1 cellular context compared by ENCODE assay signal in the genomic region with DNA sequence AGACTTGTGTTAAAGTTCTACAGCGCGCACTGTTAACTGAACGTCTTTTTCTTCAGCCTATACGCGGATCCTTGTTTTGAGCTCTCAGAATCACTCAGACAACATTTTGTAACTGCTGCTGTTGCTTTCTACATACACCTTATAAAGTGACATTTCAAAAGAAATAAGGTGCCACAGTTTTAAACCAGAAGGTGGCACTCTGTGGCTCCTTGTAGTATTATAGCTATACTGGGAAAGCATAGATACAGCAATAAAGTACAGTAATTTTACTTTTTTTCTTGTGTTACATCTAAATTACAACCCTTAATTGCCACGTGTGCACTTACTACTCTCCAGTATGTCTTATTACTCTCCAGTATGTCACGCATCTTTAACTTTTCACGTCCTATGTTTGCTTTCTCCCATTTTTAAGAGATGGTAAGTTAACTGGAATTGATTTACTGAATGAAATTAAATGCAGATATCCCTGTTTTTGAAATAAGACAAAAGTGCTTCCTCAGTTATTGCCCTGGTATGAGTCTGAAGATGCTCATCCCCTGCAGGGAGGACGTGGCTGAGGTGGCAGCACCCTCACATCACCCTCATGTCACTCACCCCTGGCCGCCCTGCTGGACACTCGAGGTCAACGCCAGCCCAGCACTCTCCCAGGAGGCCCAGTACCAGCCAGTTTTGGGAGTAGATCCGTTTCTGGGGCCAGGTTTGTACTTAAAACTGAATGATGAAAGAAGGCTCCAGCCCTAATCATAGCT.
TF ChIP-seq lines count a peak whose summit lies in the region.

No MANE protein-coding gene starts in this region.

TF ChIP-seq in K562, 482 proteins besides CTCF, POLR2A, EP300 and RAD21 (continued from another document and continues in another):
- TF ChIP-seq, protein P1, sequence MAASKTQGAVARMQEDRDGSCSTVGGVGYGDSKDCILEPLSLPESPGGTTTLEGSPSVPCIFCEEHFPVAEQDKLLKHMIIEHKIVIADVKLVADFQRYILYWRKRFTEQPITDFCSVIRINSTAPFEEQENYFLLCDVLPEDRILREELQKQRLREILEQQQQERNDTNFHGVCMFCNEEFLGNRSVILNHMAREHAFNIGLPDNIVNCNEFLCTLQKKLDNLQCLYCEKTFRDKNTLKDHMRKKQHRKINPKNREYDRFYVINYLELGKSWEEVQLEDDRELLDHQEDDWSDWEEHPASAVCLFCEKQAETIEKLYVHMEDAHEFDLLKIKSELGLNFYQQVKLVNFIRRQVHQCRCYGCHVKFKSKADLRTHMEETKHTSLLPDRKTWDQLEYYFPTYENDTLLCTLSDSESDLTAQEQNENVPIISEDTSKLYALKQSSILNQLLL (CRISPR knock-in tag; IDR thresholded peaks at IDR 0.05; ENCODE audit: borderline replicate concordance), result no peak
- no peak for TF ChIP-seq TBL1XR1 (IDR thresholded peaks at IDR 0.05; ENCODE audit: low read length in 2 of 2)
- TF ChIP-seq CHD1 (IDR thresholded peaks at IDR 0.05; ENCODE audit: low read length), result no peak
- TF ChIP-seq, protein P2, sequence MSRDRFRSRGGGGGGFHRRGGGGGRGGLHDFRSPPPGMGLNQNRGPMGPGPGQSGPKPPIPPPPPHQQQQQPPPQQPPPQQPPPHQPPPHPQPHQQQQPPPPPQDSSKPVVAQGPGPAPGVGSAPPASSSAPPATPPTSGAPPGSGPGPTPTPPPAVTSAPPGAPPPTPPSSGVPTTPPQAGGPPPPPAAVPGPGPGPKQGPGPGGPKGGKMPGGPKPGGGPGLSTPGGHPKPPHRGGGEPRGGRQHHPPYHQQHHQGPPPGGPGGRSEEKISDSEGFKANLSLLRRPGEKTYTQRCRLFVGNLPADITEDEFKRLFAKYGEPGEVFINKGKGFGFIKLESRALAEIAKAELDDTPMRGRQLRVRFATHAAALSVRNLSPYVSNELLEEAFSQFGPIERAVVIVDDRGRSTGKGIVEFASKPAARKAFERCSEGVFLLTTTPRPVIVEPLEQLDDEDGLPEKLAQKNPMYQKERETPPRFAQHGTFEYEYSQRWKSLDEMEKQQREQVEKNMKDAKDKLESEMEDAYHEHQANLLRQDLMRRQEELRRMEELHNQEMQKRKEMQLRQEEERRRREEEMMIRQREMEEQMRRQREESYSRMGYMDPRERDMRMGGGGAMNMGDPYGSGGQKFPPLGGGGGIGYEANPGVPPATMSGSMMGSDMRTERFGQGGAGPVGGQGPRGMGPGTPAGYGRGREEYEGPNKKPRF (IDR thresholded peaks at IDR 0.05; ENCODE audit: low read depth, low read length), result no peak
- TF ChIP-seq CHD2 (IDR thresholded peaks at IDR 0.05; ENCODE audit: low read depth, low read length), result no peak
- TF ChIP-seq MBD2 (IDR thresholded peaks at IDR 0.05; ENCODE audit: borderline replicate concordance, low read depth), result no peak
- no peak for TF ChIP-seq FOXP1 (CRISPR knock-in tag; IDR thresholded peaks at IDR 0.05)
- no peak for TF ChIP-seq ZKSCAN8 (CRISPR knock-in tag; IDR thresholded peaks at IDR 0.05)
- TF ChIP-seq, protein P3, sequence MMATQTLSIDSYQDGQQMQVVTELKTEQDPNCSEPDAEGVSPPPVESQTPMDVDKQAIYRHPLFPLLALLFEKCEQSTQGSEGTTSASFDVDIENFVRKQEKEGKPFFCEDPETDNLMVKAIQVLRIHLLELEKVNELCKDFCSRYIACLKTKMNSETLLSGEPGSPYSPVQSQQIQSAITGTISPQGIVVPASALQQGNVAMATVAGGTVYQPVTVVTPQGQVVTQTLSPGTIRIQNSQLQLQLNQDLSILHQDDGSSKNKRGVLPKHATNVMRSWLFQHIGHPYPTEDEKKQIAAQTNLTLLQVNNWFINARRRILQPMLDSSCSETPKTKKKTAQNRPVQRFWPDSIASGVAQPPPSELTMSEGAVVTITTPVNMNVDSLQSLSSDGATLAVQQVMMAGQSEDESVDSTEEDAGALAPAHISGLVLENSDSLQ (IDR thresholded peaks at IDR 0.05), result peak; percentile 78
- no peak for TF ChIP-seq ZNF23 (CRISPR knock-in tag; IDR thresholded peaks at IDR 0.05)
- TF ChIP-seq, protein P4, sequence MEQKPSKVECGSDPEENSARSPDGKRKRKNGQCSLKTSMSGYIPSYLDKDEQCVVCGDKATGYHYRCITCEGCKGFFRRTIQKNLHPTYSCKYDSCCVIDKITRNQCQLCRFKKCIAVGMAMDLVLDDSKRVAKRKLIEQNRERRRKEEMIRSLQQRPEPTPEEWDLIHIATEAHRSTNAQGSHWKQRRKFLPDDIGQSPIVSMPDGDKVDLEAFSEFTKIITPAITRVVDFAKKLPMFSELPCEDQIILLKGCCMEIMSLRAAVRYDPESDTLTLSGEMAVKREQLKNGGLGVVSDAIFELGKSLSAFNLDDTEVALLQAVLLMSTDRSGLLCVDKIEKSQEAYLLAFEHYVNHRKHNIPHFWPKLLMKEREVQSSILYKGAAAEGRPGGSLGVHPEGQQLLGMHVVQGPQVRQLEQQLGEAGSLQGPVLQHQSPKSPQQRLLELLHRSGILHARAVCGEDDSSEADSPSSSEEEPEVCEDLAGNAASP (IDR thresholded peaks at IDR 0.05), result no peak
- TF ChIP-seq, protein P5, sequence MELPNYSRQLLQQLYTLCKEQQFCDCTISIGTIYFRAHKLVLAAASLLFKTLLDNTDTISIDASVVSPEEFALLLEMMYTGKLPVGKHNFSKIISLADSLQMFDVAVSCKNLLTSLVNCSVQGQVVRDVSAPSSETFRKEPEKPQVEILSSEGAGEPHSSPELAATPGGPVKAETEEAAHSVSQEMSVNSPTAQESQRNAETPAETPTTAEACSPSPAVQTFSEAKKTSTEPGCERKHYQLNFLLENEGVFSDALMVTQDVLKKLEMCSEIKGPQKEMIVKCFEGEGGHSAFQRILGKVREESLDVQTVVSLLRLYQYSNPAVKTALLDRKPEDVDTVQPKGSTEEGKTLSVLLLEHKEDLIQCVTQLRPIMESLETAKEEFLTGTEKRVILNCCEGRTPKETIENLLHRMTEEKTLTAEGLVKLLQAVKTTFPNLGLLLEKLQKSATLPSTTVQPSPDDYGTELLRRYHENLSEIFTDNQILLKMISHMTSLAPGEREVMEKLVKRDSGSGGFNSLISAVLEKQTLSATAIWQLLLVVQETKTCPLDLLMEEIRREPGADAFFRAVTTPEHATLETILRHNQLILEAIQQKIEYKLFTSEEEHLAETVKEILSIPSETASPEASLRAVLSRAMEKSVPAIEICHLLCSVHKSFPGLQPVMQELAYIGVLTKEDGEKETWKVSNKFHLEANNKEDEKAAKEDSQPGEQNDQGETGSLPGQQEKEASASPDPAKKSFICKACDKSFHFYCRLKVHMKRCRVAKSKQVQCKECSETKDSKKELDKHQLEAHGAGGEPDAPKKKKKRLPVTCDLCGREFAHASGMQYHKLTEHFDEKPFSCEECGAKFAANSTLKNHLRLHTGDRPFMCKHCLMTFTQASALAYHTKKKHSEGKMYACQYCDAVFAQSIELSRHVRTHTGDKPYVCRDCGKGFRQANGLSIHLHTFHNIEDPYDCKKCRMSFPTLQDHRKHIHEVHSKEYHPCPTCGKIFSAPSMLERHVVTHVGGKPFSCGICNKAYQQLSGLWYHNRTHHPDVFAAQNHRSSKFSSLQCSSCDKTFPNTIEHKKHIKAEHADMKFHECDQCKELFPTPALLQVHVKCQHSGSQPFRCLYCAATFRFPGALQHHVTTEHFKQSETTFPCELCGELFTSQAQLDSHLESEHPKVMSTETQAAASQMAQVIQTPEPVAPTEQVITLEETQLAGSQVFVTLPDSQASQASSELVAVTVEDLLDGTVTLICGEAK (IDR thresholded peaks at IDR 0.05), result no peak
- TF ChIP-seq, protein P5 (CRISPR knock-in tag; IDR thresholded peaks at IDR 0.05), result no peak
- TF ChIP-seq, protein P6, sequence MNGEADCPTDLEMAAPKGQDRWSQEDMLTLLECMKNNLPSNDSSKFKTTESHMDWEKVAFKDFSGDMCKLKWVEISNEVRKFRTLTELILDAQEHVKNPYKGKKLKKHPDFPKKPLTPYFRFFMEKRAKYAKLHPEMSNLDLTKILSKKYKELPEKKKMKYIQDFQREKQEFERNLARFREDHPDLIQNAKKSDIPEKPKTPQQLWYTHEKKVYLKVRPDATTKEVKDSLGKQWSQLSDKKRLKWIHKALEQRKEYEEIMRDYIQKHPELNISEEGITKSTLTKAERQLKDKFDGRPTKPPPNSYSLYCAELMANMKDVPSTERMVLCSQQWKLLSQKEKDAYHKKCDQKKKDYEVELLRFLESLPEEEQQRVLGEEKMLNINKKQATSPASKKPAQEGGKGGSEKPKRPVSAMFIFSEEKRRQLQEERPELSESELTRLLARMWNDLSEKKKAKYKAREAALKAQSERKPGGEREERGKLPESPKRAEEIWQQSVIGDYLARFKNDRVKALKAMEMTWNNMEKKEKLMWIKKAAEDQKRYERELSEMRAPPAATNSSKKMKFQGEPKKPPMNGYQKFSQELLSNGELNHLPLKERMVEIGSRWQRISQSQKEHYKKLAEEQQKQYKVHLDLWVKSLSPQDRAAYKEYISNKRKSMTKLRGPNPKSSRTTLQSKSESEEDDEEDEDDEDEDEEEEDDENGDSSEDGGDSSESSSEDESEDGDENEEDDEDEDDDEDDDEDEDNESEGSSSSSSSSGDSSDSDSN (IDR thresholded peaks at IDR 0.05; ENCODE audit: borderline replicate concordance in 1 of 2, low read depth in 2 of 2, low read length in 2 of 2), result no peak
- TF ChIP-seq, protein P7, sequence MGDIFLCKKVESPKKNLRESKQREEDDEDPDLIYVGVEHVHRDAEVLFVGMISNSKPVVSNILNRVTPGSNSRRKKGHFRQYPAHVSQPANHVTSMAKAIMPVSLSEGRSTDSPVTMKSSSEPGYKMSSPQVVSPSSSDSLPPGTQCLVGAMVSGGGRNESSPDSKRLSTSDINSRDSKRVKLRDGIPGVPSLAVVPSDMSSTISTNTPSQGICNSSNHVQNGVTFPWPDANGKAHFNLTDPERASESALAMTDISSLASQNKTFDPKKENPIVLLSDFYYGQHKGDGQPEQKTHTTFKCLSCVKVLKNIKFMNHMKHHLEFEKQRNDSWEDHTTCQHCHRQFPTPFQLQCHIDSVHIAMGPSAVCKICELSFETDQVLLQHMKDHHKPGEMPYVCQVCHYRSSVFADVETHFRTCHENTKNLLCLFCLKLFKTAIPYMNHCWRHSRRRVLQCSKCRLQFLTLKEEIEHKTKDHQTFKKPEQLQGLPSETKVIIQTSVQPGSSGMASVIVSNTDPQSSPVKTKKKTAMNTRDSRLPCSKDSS (IDR thresholded peaks at IDR 0.05; ENCODE audit: low read depth, partially characterized antibody), result no peak
- TF ChIP-seq, protein P8, sequence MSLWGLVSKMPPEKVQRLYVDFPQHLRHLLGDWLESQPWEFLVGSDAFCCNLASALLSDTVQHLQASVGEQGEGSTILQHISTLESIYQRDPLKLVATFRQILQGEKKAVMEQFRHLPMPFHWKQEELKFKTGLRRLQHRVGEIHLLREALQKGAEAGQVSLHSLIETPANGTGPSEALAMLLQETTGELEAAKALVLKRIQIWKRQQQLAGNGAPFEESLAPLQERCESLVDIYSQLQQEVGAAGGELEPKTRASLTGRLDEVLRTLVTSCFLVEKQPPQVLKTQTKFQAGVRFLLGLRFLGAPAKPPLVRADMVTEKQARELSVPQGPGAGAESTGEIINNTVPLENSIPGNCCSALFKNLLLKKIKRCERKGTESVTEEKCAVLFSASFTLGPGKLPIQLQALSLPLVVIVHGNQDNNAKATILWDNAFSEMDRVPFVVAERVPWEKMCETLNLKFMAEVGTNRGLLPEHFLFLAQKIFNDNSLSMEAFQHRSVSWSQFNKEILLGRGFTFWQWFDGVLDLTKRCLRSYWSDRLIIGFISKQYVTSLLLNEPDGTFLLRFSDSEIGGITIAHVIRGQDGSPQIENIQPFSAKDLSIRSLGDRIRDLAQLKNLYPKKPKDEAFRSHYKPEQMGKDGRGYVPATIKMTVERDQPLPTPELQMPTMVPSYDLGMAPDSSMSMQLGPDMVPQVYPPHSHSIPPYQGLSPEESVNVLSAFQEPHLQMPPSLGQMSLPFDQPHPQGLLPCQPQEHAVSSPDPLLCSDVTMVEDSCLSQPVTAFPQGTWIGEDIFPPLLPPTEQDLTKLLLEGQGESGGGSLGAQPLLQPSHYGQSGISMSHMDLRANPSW (CRISPR knock-in tag; IDR thresholded peaks at IDR 0.05), result 0 out of 2 replicates have a peak, but pooled peaks have one; percentile 62
- no peak for TF ChIP-seq POLR2AphosphoS5 (IDR thresholded peaks at IDR 0.05; ENCODE audit: control insufficient read depth, insufficient read depth, low read depth, low read length)
